ENCODE assay signal across 20 cellular contexts in the genomic region with DNA sequence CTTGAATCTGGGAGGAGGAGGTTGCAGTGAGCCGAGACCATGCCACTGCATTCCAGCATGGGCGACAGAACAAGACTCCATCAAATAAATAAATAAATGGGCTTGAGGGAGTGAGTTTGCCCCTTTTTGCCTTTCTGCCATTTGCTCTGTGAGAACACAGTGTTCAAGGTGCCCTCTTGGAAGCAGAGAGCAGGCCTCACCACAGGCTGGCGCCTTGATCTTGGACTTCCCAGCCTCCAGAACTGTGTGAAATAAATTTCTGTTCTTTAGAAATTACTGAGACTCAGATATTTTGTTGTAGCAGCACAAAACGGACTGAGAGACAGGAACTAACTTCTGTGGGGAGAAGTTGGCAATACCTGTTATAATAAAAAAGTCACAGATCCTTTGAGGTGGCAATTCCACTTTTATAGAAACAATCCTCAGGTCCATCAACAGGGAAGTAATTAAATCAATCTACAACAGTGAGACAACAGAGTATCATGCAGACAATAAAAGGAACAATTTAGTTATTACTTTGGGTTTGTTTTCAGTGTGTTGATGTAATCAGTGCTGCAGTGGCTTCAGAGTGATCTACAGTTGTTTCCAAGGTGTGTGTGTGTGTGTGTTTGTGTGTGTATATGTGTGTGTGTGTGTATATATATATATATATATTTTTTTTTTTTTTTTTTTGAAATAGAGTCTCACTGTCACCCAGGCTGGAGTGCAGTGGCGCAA.
"Had no signal": no experiment of that assay in that cellular context is flagged by ENCODE, and none has a peak within 500 bp of the region (broad histone marks: within the 10 kb centered on the region; RNA-seq: fewer than 3 reads in every experiment).

No MANE protein-coding gene starts in this region.

- H2AFZ ChIP-seq: neural progenitor cell had no signal

- H3K4me2 ChIP-seq: neural progenitor cell, smooth muscle cell had no signal

- DNase-seq: effector memory CD8-positive, alpha-beta T cell; esophagus squamous epithelium; foreskin fibroblast; immature natural killer cell; left ventricle myocardium superior; mesenchymal stem cell; midbrain; naive thymus-derived CD4-positive, alpha-beta T cell; nucleus accumbens; stimulated activated CD4-positive, alpha-beta T cell treated with anti-CD3 and anti-CD28 coated beads, Interleukin-4, amount 100 ng/mL, for 1 hour; trophoblast cell had no signal

- H3K36me3 ChIP-seq: esophagus squamous epithelium, neural progenitor cell, ovary had no signal

- H3K4me3 ChIP-seq: esophagus squamous epithelium, lung, neural progenitor cell, ovary, smooth muscle cell had no signal

- H3K9me3 ChIP-seq: esophagus squamous epithelium, ovary had no signal

- ATAC-seq: effector memory CD8-positive, alpha-beta T cell; left ventricle myocardium superior; naive thymus-derived CD4-positive, alpha-beta T cell; right cardiac atrium; stimulated activated memory B cell treated with anti-CD40 and anti-IgM and Interleukin-4, amounts not matched to agents 10 μg/mL and 1 μg/mL and 100 μg/mL, for 72 hours had no signal

- H3K4me3 Mint-ChIP-seq: dendritic cell treated with granulocyte-macrophage colony-stimulating factor and Interleukin-4, amounts not matched to agents 40 ng/mL and 50 ng/mL, for 4 days; effector memory CD8-positive, alpha-beta T cell; immature natural killer cell; naive thymus-derived CD4-positive, alpha-beta T cell; neural progenitor cell; stimulated activated memory B cell treated with anti-CD40 and anti-IgM and Interleukin-4, amounts not matched to agents 10 μg/mL and 1 μg/mL and 100 μg/mL, for 72 hours had no signal

- H3K9me3 Mint-ChIP-seq: dendritic cell treated with granulocyte-macrophage colony-stimulating factor and Interleukin-4, amounts not matched to agents 40 ng/mL and 50 ng/mL, for 4 days; effector memory CD8-positive, alpha-beta T cell; immature natural killer cell; neural progenitor cell had no signal

- H3K27me3 ChIP-seq: esophagus squamous epithelium, neural progenitor cell, ovary had no signal

- H3K27ac ChIP-seq: epithelial cell of prostate, neural progenitor cell, ovary had no signal

- H3K36me3 Mint-ChIP-seq: immature natural killer cell, neural progenitor cell had no signal

- H3K27me3 Mint-ChIP-seq: dendritic cell treated with granulocyte-macrophage colony-stimulating factor and Interleukin-4, amounts not matched to agents 40 ng/mL and 50 ng/mL, for 4 days; effector memory CD8-positive, alpha-beta T cell; naive thymus-derived CD4-positive, alpha-beta T cell; stimulated activated memory B cell treated with anti-CD40 and anti-IgM and Interleukin-4, amounts not matched to agents 10 μg/mL and 1 μg/mL and 100 μg/mL, for 72 hours had no signal

- H3K27ac Mint-ChIP-seq: dendritic cell treated with granulocyte-macrophage colony-stimulating factor and Interleukin-4, amounts not matched to agents 40 ng/mL and 50 ng/mL, for 4 days; effector memory CD8-positive, alpha-beta T cell; neural progenitor cell; stimulated activated memory B cell treated with anti-CD40 and anti-IgM and Interleukin-4, amounts not matched to agents 10 μg/mL and 1 μg/mL and 100 μg/mL, for 72 hours had no signal

- H3K9ac ChIP-seq: neural progenitor cell had no signal

- FAIRE-seq: keratinocyte had no signal
